Comparison of ENCODE assay signal across 2 cellular contexts in the genomic region with DNA sequence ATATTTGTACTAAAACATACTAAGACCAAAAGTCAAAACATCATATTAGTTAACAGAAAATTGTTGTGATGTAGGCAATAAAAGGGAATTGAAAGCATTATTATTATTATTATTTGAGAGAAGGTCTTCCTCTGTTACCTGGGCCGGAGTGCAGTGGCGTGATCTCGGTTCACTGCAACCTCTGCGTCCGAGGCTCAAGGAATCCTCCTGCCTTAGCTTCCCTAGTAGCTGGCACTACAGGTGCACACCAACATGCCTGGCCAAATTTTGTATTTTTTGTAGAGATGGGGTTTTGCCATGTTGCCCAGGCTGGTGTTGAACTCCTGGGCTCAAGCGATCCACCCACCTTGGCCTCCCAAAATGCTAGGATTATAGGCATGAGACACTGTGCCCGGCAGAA. TPM values are rescaled to one million over a fixed set of nuclear protein-coding genes. Genes with fewer than 3 reads are reported as not detected.
"Had no signal": no experiment of that assay in that cellular context is flagged by ENCODE, and none has a peak within 500 bp of the region (broad histone marks: within the 10 kb centered on the region; RNA-seq: fewer than 3 reads in every experiment).

No MANE protein-coding gene starts in this region.

RNA-seq across cellular contexts. Expression of gene SMIM38, which starts 15.6 kb away (rescaled TPM):
- total RNA-seq: Right ventricle myocardium superior, RPMI7951 had no signal
